In genomic region chr14:99972748-99973466, GRCh38 we compare ENCODE assay signal across 8 cellular contexts.
DNase-seq lines count a peak whose midpoint lies in the region; ATAC-seq and TF ChIP-seq lines count a peak whose summit lies in the region.

No MANE protein-coding gene starts in this region.

- H3K27ac ChIP-seq in iPS-20b (ENCODE audit: low read length), result no peak overlapping the region

- POLR2A ChIA-PET in activated CD8-positive, alpha-beta T cell treated with anti-CD3 and anti-CD28 coated beads for 36 hours (lab: Charles Lee), result interaction anchor here (0.7 to 3.0 kb wide), 3 partner anchors 93 to 1822 kb away, joined by 3 to 13 read pairs (median 5); partner anchors contain the start of gene EVL

- H3K4me1 Mint-ChIP-seq in T-helper 1 cell treated with Interleukin-12 subunit alpha and Interleukin-12 subunit beta and Interleukin-4 antibody, amounts not matched to agents 30 μg/mL and 1 μg/mL, for 36 hours (ENCODE audit: low read depth), result peaks cover 14% of the 10 kb centered on the region
- peaks cover 12% of the 10 kb centered on the region for H3K4me1 Mint-ChIP-seq in activated CD8-positive, alpha-beta T cell treated with anti-CD3 and anti-CD28 coated beads for 36 hours (ENCODE audit: low read depth)

- H3K4me1 ChIP-seq in iPS-20b (ENCODE audit: insufficient read depth, low read length), result peaks cover 4% of the 10 kb centered on the region

- CTCF ChIA-PET in activated CD8-positive, alpha-beta T cell treated with anti-CD3 and anti-CD28 coated beads for 36 hours (lab: Charles Lee), result interaction anchor here (1.0 to 2.0 kb wide), 2 partner anchors 9 to 10 kb away, joined by 4 to 7 read pairs; no protein-coding TSS in a partner anchor

- TF ChIP-seq CTCF in activated CD8-positive, alpha-beta T cell treated with anti-CD3 and anti-CD28 coated beads for 36 hours (IDR thresholded peaks at IDR 0.05), result no peak

- H3K4me3 ChIP-seq in iPS-20b (ENCODE audit: low read length), result peak overlapping the region; percentile 91

- H3K27me3 Mint-ChIP-seq in T-helper 1 cell treated with Interleukin-12 subunit alpha and Interleukin-12 subunit beta and Interleukin-4 antibody, amounts not matched to agents 30 μg/mL and 1 μg/mL, for 36 hours (ENCODE audit: low read depth), result peaks cover 42% of the 10 kb centered on the region
- peaks cover 17% of the 10 kb centered on the region for H3K27me3 Mint-ChIP-seq in activated CD8-positive, alpha-beta T cell treated with anti-CD3 and anti-CD28 coated beads for 36 hours

- ATAC-seq in activated CD8-positive, alpha-beta T cell treated with anti-CD3 and anti-CD28 coated beads for 36 hours, result no peak
- ATAC-seq in GM18909 (IDR thresholded peaks at IDR 0.05; ENCODE audit: poor library complexity, unreplicated experiment), result no peak

- H3K36me3 Mint-ChIP-seq in T-helper 1 cell treated with Interleukin-12 subunit alpha and Interleukin-12 subunit beta and Interleukin-4 antibody, amounts not matched to agents 30 μg/mL and 1 μg/mL, for 36 hours (ENCODE audit: low read depth), result no peaks in the 10 kb centered on the region
- H3K36me3 Mint-ChIP-seq in activated CD8-positive, alpha-beta T cell treated with anti-CD3 and anti-CD28 coated beads for 36 hours (ENCODE audit: low read depth), result peaks cover 5% of the 10 kb centered on the region

- peaks cover 44% of the 10 kb centered on the region for H3K27me3 ChIP-seq in iPS-20b (ENCODE audit: insufficient read depth, low read length)

- peak overlapping the region; percentile 94 for H3K4me3 Mint-ChIP-seq in T-helper 1 cell treated with Interleukin-12 subunit alpha and Interleukin-12 subunit beta and Interleukin-4 antibody, amounts not matched to agents 30 μg/mL and 1 μg/mL, for 36 hours
- peak overlapping the region; percentile 95 for H3K4me3 Mint-ChIP-seq in activated CD8-positive, alpha-beta T cell treated with anti-CD3 and anti-CD28 coated beads for 36 hours

- H3K27ac Mint-ChIP-seq in T-helper 1 cell treated with Interleukin-12 subunit alpha and Interleukin-12 subunit beta and Interleukin-4 antibody, amounts not matched to agents 30 μg/mL and 1 μg/mL, for 36 hours, result peak overlapping the region; percentile 82
- peak overlapping the region; percentile 91 for H3K27ac Mint-ChIP-seq in activated CD8-positive, alpha-beta T cell treated with anti-CD3 and anti-CD28 coated beads for 36 hours

- H3K9ac ChIP-seq in iPS-20b (ENCODE audit: low read depth, low read length), result peak overlapping the region; percentile 78; the same call in 1 of the 2 replicates

- no peaks in the 10 kb centered on the region; the same call in 1 of the 2 replicates for H3K9me3 ChIP-seq in iPS-20b (ENCODE audit: insufficient read depth, low read depth, low read length)

- DNase-seq in T-helper 1 cell (no peak), superior temporal gyrus (ENCODE audit: extremely low spot score) (peak; percentile 24), hypothalamus (lab: John Stamatoyannopoulos, UW) (no peak), DMS153 treated with DMSO at 0.1 percent for 48 hours (lab: John Stamatoyannopoulos, UW; ENCODE audit: unreplicated experiment) (no peak)
- DNase-seq in activated CD8-positive, alpha-beta T cell treated with anti-CD3 and anti-CD28 coated beads for 36 hours, result no peak

- no peaks in the 10 kb centered on the region for H3K36me3 ChIP-seq in iPS-20b (ENCODE audit: insufficient read depth, low read depth, low read length)

- no peaks in the 10 kb centered on the region for H3K9me3 Mint-ChIP-seq in T-helper 1 cell treated with Interleukin-12 subunit alpha and Interleukin-12 subunit beta and Interleukin-4 antibody, amounts not matched to agents 30 μg/mL and 1 μg/mL, for 36 hours
- no peaks in the 10 kb centered on the region for H3K9me3 Mint-ChIP-seq in activated CD8-positive, alpha-beta T cell treated with anti-CD3 and anti-CD28 coated beads for 36 hours

- intact Hi-C loops in activated CD8-positive, alpha-beta T cell treated with anti-CD3 and anti-CD28 coated beads for 36 hours (cut with micrococcal nuclease), result loop anchor here (10.0 kb wide), 1 partner anchor 402 kb away; the partner anchor contains the start of gene WDR25
